Comparison of ENCODE assay signal across 7 cellular contexts in the genomic region with DNA sequence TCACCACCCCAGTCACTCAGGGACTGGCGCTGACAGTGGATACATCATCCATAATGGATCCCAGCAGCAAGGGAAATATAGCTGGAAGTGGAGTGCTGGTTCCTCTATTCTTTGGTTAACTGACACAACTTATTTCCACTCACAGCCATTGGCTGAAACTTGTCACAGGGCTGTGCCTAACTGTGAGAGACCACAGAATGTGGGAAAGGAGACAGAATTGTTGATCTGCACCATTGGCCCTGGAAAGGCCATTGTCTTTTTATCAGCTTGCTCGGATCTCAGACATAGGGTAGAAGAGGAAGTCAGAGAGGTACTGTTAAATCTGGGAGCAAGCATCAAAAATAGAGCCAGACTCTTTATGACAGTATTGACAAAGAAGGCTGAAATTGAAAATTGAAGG.
"Had no signal": no experiment of that assay in that cellular context is flagged by ENCODE, and none has a peak within 500 bp of the region (broad histone marks: within the 10 kb centered on the region; RNA-seq: fewer than 3 reads in every experiment).

No MANE protein-coding gene starts in this region.

- ATAC-seq: GM23338, HCT116, HepG2 had no signal

- FAIRE-seq: HepG2 had no signal

- H3K36me3 ChIP-seq: HAP-1 had no signal

- H3K9me3 ChIP-seq: HAP-1 had no signal

- H3K4me1 ChIP-seq: HAP-1 had no signal

- DNase-seq: H7, HFFc6 had no signal

- H3K4me3 ChIP-seq: GM23338, HAP-1 had no signal

- H3K27ac ChIP-seq: HL-60 had no signal

- H3K4me2 ChIP-seq: GM23338 had no signal

- H2AFZ ChIP-seq: GM23338 had no signal
